In the genomic region with DNA sequence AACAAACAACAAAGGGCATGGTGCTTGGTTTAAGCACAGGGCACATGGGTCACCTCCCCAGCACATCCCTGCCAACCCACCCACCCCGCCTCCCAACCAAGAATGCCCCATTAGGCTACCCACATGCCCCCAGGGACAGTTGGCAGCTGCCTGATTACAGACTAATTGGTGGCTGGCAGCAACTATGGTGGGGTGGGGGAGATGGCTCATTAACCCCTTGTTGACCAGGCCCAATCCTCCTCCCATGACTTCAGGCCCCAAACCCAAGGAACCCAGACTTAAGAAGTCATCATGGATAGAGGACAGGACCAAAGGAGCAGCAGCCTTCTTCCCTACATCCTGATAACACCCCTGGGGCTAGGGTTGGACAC, we compare ENCODE assay signal across 11 cellular contexts. TPM values are rescaled to one million over a fixed set of nuclear protein-coding genes. Genes with fewer than 3 reads are reported as not detected.
DNase-seq lines count a peak whose midpoint lies in the region; ATAC-seq and TF ChIP-seq lines count a peak whose summit lies in the region.
"Had no signal": no experiment of that assay in that cellular context is flagged by ENCODE, and none has a peak within 500 bp of the region (broad histone marks: within the 10 kb centered on the region; RNA-seq: fewer than 3 reads in every experiment).

No MANE protein-coding gene starts in this region.

- peak overlapping the region; percentile 96 for H3K27ac Mint-ChIP-seq in glutamatergic neuron (ENCODE audit: unreplicated experiment)

- H3K36me3 Mint-ChIP-seq in glutamatergic neuron (ENCODE audit: unreplicated experiment): no peaks in the 10 kb centered on the region

- H3K9ac ChIP-seq in NT2/D1 (ENCODE audit: insufficient read length, low read depth): peak overlapping the region; percentile 14

- DNase-seq in BE2C (peak; percentile 71), DMS 273 (lab: John Stamatoyannopoulos, UW; ENCODE audit: unreplicated experiment) (peak; percentile 100), NT2/D1 (ENCODE audit: low read depth, low spot score) (no peak), glutamatergic neuron (peak; percentile 44), head of caudate nucleus (no peak), cerebellum (ENCODE audit: low spot score) (no peak)
- DNase-seq: hippocampal formation, uterus had no signal

- H3K36me3 ChIP-seq in BE2C (peaks cover 5% of the 10 kb centered on the region), NT2/D1 (ENCODE audit: insufficient read depth, insufficient read length, low read length) (no peaks in the 10 kb centered on the region)
- H3K36me3 ChIP-seq: uterus had no signal

- peaks cover 7% of the 10 kb centered on the region for H3K9me3 Mint-ChIP-seq in glutamatergic neuron (ENCODE audit: unreplicated experiment)

- no peak for ATAC-seq in HG03108 (IDR thresholded peaks at IDR 0.05; ENCODE audit: unreplicated experiment)
- ATAC-seq in GM18867 (IDR thresholded peaks at IDR 0.05; ENCODE audit: unreplicated experiment): no peak
- ATAC-seq: GM12878 had no signal

- H3K4me1 Mint-ChIP-seq in glutamatergic neuron (ENCODE audit: low read depth, unreplicated experiment): peaks cover 22% of the 10 kb centered on the region

- H3K9me3 ChIP-seq in BE2C (no peaks in the 10 kb centered on the region), NT2/D1 (ENCODE audit: insufficient read depth, low read length) (no peaks in the 10 kb centered on the region)
- H3K9me3 ChIP-seq: uterus had no signal

- H3K27me3 Mint-ChIP-seq in glutamatergic neuron (ENCODE audit: unreplicated experiment): peaks cover 11% of the 10 kb centered on the region

- H3K27me3 ChIP-seq in BE2C (no peaks in the 10 kb centered on the region), NT2/D1 (ENCODE audit: insufficient read depth, insufficient read length) (peaks cover 8% of the 10 kb centered on the region)
- H3K27me3 ChIP-seq: uterus had no signal

- intact Hi-C loops in head of caudate nucleus (cut with DNase I): no loop called here

- peak overlapping the region; percentile 94 for H3K4me3 Mint-ChIP-seq in glutamatergic neuron (ENCODE audit: unreplicated experiment)

- TF ChIP-seq CTCF in BE2C (IDR thresholded peaks at IDR 0.05; ENCODE audit: low read depth, low read length): no peak
- TF ChIP-seq CTCF in glutamatergic neuron (IDR thresholded peaks at IDR 0.05; ENCODE audit: partially characterized antibody, unreplicated experiment): no peak

- H3K4me1 ChIP-seq in BE2C (peaks cover 8% of the 10 kb centered on the region), NT2/D1 (ENCODE audit: insufficient read depth, insufficient read length) (peaks cover 29% of the 10 kb centered on the region)
- H3K4me1 ChIP-seq: uterus had no signal

- H3K4me3 ChIP-seq in BE2C (ENCODE audit: low read depth, low read length): peak overlapping the region; percentile 75
- H3K4me3 ChIP-seq in NT2/D1 (ENCODE audit: insufficient read length, low read depth): no peak overlapping the region
- H3K4me3 ChIP-seq: GM12878, uterus had no signal

RNA-seq across cellular contexts. Expression of a gene that starts 1.3 kb away (rescaled TPM):
- 47.8 TPM for polyA plus RNA-seq in BE2C (2012; ENCODE audit: insufficient read depth, insufficient read length, low read depth)
- total RNA-seq in glutamatergic neuron (ENCODE audit: unreplicated experiment) (126 TPM), cerebellum (28.9 TPM)

RNA-seq across cellular contexts. Expression of a gene that starts 27.4 kb away (rescaled TPM):
- polyA plus RNA-seq in BE2C (2012; ENCODE audit: insufficient read depth, insufficient read length, low read depth): 88.4 TPM
- total RNA-seq in glutamatergic neuron (ENCODE audit: unreplicated experiment) (44.2 TPM), cerebellum (41.5 TPM)

Comparison
In these comparisons a context has a peak if more than half of its experiments do, and no peak if none do; other contexts are left out.
1. DNase-seq: peak in BE2C (single experiment), DMS 273 (single experiment) and glutamatergic neuron (single experiment); none in NT2/D1 (single experiment), head of caudate nucleus (0 of 42) and cerebellum (single experiment).